Comparison of ENCODE assay signal across 1 cellular context in the genomic region with DNA sequence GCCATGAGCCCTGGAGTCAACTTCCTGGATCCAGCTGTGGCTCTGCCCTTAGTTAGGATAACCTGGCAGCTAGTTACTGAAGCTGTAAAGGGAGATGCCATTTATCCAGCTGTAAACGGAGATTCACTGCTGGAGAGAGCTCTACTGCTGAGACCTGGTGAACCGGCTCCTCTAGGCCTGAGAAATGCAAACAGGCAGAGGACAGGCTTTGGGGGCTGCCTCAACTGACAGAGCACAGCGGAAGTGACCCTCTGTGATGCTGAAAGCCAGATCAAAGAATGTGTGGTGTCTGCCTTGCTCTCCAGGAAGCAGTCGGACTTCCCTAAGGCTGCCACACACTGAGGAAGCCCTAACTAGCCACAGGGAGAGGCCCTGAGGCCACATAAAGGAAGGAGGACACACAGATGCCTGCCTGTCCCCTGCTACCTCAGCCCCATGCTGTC.
TF ChIP-seq lines count a peak whose summit lies in the region.

No MANE protein-coding gene starts in this region.

TF ChIP-seq in HepG2, 621 proteins besides CTCF, POLR2A, EP300 and RAD21 (continued from another document):
- no peak for TF ChIP-seq MLXIP (CRISPR knock-in tag; IDR thresholded peaks at IDR 0.05; ENCODE audit: borderline replicate concordance)
- peak; percentile 44 for TF ChIP-seq ZNF687 (CRISPR knock-in tag; IDR thresholded peaks at IDR 0.05)
- 0 out of 2 replicates have a peak, but pooled peaks have one; percentile 59 for TF ChIP-seq ELF3 (CRISPR knock-in tag; IDR thresholded peaks at IDR 0.05)
- TF ChIP-seq RERE (CRISPR knock-in tag; IDR thresholded peaks at IDR 0.05; ENCODE audit: low read depth): no peak
- no peak for TF ChIP-seq GATAD2A (CRISPR knock-in tag; IDR thresholded peaks at IDR 0.05)
- TF ChIP-seq ZFP36 (IDR thresholded peaks at IDR 0.05; ENCODE audit: borderline replicate concordance, low read depth, low read length, partially characterized antibody): no peak
- TF ChIP-seq ZNF652 (CRISPR knock-in tag; IDR thresholded peaks at IDR 0.05; ENCODE audit: borderline replicate concordance, low read depth): no peak
- TF ChIP-seq SKI (IDR thresholded peaks at IDR 0.05; ENCODE audit: partially characterized antibody): no peak
- no peak for TF ChIP-seq GABPB1 (CRISPR knock-in tag; IDR thresholded peaks at IDR 0.05)
- no peak for TF ChIP-seq SOX6 (IDR thresholded peaks at IDR 0.05)
- 0 out of 2 replicates have a peak, but pooled peaks have one; percentile 26 for TF ChIP-seq SOX6 (CRISPR knock-in tag; IDR thresholded peaks at IDR 0.05)
- no peak for TF ChIP-seq ZNF331 (CRISPR knock-in tag; IDR thresholded peaks at IDR 0.05)
- no peak for TF ChIP-seq TEAD3 (CRISPR knock-in tag; optimal IDR thresholded peaks at IDR 0.05; ENCODE audit: borderline replicate concordance)
- no peak for TF ChIP-seq SALL2 (CRISPR knock-in tag; IDR thresholded peaks at IDR 0.05)
- no peak for TF ChIP-seq MXI1 (IDR thresholded peaks at IDR 0.05; ENCODE audit: borderline replicate concordance, low read depth, low read length)
- TF ChIP-seq ZNF235 (CRISPR knock-in tag; IDR thresholded peaks at IDR 0.05; ENCODE audit: borderline replicate concordance): no peak
- peak; percentile 37; the same call in 1 of the 2 replicates for TF ChIP-seq RARA (CRISPR knock-in tag; IDR thresholded peaks at IDR 0.05)
- TF ChIP-seq ZMYM3 (CRISPR knock-in tag; IDR thresholded peaks at IDR 0.05): no peak
- no peak for TF ChIP-seq KLF12 (CRISPR knock-in tag; IDR thresholded peaks at IDR 0.05; ENCODE audit: borderline replicate concordance)
- TF ChIP-seq ZNF770 (CRISPR knock-in tag; IDR thresholded peaks at IDR 0.05): peak; percentile 80
- TF ChIP-seq ETV5 (CRISPR knock-in tag; IDR thresholded peaks at IDR 0.05; ENCODE audit: borderline replicate concordance): peak; percentile 53; the same call in 1 of the 2 replicates
- peak; percentile 16; the same call in 1 of the 2 replicates for TF ChIP-seq HDAC2 (CRISPR knock-in tag; IDR thresholded peaks at IDR 0.05)
- TF ChIP-seq REXO4 (CRISPR knock-in tag; IDR thresholded peaks at IDR 0.05; ENCODE audit: borderline replicate concordance): no peak
- TF ChIP-seq PRDM10 (CRISPR knock-in tag; IDR thresholded peaks at IDR 0.05; ENCODE audit: low read depth): no peak
- TF ChIP-seq HDAC6 (IDR thresholded peaks at IDR 0.05; ENCODE audit: low read depth, low read length): no peak
- TF ChIP-seq ZNF10 (CRISPR knock-in tag; IDR thresholded peaks at IDR 0.05; ENCODE audit: borderline replicate concordance, low read depth): no peak
- no peak for TF ChIP-seq THYN1 (CRISPR knock-in tag; IDR thresholded peaks at IDR 0.05; ENCODE audit: borderline replicate concordance, low read depth)
- TF ChIP-seq ZNF143 (CRISPR knock-in tag; IDR thresholded peaks at IDR 0.05): no peak
- TF ChIP-seq ZFP1 (CRISPR knock-in tag; IDR thresholded peaks at IDR 0.05): no peak
TF ChIP-seq in HepG2: peak in this region for 20.
